In the genomic region with DNA sequence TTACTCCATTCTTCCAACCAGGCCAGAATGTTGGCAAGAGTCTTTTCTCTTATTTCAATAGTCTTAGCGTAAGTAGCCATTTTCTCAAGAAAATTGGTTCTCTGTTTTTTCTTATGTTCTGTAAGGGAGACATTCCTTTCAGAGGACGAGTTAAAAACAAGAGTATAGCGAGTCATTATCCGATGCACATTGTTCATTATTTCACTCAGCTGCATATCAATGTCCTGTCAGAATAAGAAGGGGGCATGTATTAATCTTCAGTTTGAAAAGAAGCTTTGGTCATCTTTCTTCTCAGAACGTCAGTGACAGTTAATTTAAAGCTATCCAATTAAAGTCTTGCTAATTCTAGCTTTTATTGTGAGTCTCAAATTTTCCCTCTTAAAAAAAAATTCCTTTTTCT, we compare ENCODE assay signal across 8 cellular contexts.
"Had no signal": no experiment of that assay in that cellular context is flagged by ENCODE, and none has a peak within 500 bp of the region (broad histone marks: within the 10 kb centered on the region; RNA-seq: fewer than 3 reads in every experiment).

No MANE protein-coding gene starts in this region.

- ATAC-seq: HCT116, K562 had no signal

- DNase-seq: GOT3, H7, HFFc6, IMR-90, KG1 had no signal

- H3K9me3 ChIP-seq: HAP-1 had no signal

- H3K4me3 ChIP-seq: HAP-1, K562 had no signal

- H3K36me3 ChIP-seq: HAP-1 had no signal
